ENCODE assay signal across 8 cellular contexts in the genomic region with DNA sequence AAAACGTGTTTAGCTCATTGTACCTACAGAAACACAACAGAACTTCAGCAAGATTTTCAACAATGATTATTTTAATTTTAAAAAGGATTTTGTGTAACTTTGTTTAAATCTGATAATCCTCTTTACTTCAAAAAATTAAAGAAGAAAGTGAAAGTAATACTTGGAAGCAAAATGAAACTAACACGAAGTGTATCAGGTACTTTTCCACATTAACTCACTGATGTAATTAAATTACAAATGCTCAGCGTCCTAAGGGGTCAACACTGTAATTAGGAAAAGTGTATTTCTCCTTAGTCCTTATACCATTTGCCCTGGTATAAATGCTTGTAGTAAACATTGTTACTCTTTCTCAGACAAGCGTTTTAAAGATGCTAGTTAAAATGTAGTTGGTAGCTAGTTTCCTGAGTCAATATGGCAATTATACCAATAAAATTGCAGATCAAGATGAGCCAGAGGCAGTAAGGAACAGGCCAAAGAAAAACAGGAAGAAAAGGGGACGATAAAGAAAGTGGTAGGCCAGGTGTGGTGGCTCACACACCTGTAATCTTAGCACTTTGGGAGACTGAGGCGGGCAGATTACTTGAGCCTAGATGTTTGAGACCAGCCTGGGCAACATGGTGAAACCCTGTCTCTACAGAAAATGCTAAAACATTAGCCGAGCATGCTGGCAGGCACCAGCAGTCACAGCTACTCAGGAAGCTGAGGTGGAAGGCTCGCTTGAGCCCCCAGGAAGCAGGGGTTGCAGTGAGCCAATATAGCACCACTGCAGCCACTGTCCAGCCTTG.
DNase-seq lines count a peak whose midpoint lies in the region; ATAC-seq, FAIRE-seq and TF ChIP-seq lines count a peak whose summit lies in the region.

No MANE protein-coding gene starts in this region.

- H3K27me3 ChIP-seq in BJ (ENCODE audit: control insufficient read depth, insufficient read depth, low read length) (no peaks in the 10 kb centered on the region), pancreas (no peaks in the 10 kb centered on the region)

- POLR2A ChIA-PET in BJ (lab: Charles Lee), result interaction anchor here (0.7 kb wide), 1 partner anchor 774 kb away, joined by 3 read pairs; no protein-coding TSS in a partner anchor

- H3K4me1 ChIP-seq in pancreas, result peaks cover 0 to 7% (median 4%) of the 10 kb centered on the region in 3 donors

- CTCF ChIA-PET in BJ (lab: Yijun Ruan, JAX), result no interaction called here

- intact Hi-C loops in pancreas (cut with DNase I), result no loop called here

- no peaks in the 10 kb centered on the region for H3K36me3 ChIP-seq in BJ (ENCODE audit: control insufficient read depth, insufficient read depth, low read length)
- no peaks in the 10 kb centered on the region for H3K36me3 ChIP-seq in pancreas

- peak overlapping the region; percentile 7; the same call in 1 of the 2 replicates for H3K4me3 ChIP-seq in BJ (ENCODE audit: low read depth, low read length)
- H3K4me3 ChIP-seq in Jurkat, Clone E6-1 (ENCODE audit: low read length), result peak overlapping the region; percentile 17; the same call in 1 of the 2 replicates
- H3K4me3 ChIP-seq in choroid plexus epithelial cell (ENCODE audit: low read depth, low read length), result peak overlapping the region; percentile 37
- peak overlapping the region in 2 of 4 donors; percentile 16 to 31 for H3K4me3 ChIP-seq in pancreas

- DNase-seq in BJ (ENCODE audit: low read depth), result no peak
- DNase-seq in Jurkat, Clone E6-1 (ENCODE audit: low read depth, low spot score), result no peak
- DNase-seq in choroid plexus epithelial cell (ENCODE audit: low read depth), result peak; percentile 40
- no peak for DNase-seq in pancreas
- DNase-seq in NOMO-1 (lab: John Stamatoyannopoulos, UW; ENCODE audit: unreplicated experiment in 2 of 2), result no peak
- no peak for DNase-seq in NCI-H1105 treated with DMSO at 0.1 percent for 48 hours (lab: John Stamatoyannopoulos, UW)
- DNase-seq in NCI-H187 (lab: John Stamatoyannopoulos, UW), result no peak

- H3K27ac ChIP-seq in pancreas, result peak overlapping the region in 2 of 4 donors; percentile 44 to 64

- peak; percentile 65 for FAIRE-seq in pancreas (lab: Jason Lieb, UNC)

- TF ChIP-seq CTCF in BJ (IDR thresholded peaks at IDR 0.05; ENCODE audit: insufficient read depth, low read depth, low read length), result no peak
- no peak for TF ChIP-seq CTCF in choroid plexus epithelial cell (conservative IDR thresholded peaks at IDR 0.05; ENCODE audit: low read depth, low read length)
- TF ChIP-seq CTCF in pancreas (IDR thresholded peaks at IDR 0.05), result no peak

- H3K9me3 ChIP-seq in pancreas, result no peaks in the 10 kb centered on the region

- 30 to 47% methylated on average over 8 of the region's 8 CpGs for WGBS in pancreas, 2 donors

- ATAC-seq in GM19395 (IDR thresholded peaks at IDR 0.05; ENCODE audit: unreplicated experiment) (peak; percentile 63), pancreas (peak; percentile 31 to 73 (median 51))
